8 cellular contexts compared by ENCODE assay signal in the genomic region with DNA sequence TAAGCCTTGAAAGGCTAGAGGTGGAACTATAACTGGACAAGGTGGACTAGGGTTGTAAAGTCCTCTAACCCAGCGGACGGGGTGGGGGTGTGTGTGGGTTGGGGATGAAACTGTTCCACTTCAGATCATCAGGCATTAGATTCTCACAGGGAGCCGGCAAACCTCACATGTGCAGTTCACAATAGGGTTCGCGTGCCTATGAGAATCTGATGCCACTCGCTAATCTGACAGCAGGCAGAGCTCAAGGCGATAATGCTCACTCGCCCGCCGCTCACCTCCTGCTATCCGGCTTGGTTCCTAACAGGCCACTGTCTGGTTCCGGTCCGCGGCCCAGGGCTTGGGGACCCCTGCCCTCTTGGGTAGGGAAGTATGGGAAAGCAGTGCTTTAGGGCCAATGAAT.
DNase-seq lines count a peak whose midpoint lies in the region; ATAC-seq lines count a peak whose summit lies in the region.

No MANE protein-coding gene starts in this region.

- H3K9me3 ChIP-seq in iPS-20b (ENCODE audit: insufficient read depth, low read depth, low read length), result no peaks in the 10 kb centered on the region

- H3K9ac ChIP-seq in iPS-20b (ENCODE audit: low read depth, low read length), result peak overlapping the region; percentile 89; the same call in 1 of the 2 replicates

- peaks cover 5% of the 10 kb centered on the region; the same call in 1 of the 2 replicates for H3K4me1 ChIP-seq in iPS-20b (ENCODE audit: insufficient read depth, low read length)

- no peak overlapping the region for H3K27ac ChIP-seq in iPS-20b (ENCODE audit: low read length)

- ATAC-seq in HG03095 (IDR thresholded peaks at IDR 0.05; ENCODE audit: unreplicated experiment), result no peak

- DNase-seq in ELR (ENCODE audit: low read depth) (peak; percentile 22), NCI-H2171 (lab: John Stamatoyannopoulos, UW) (peak; percentile 2), pons (ENCODE audit: low spot score) (no peak), KG1 (lab: John Stamatoyannopoulos, UW) (no peak)
- peak; percentile 37 for DNase-seq in activated naive CD4-positive, alpha-beta T cell treated with anti-CD3 and anti-CD28 coated beads, Interleukin-2, amount 50 U/mL, for 16 hours
- peak; percentile 45 for DNase-seq in stimulated activated CD8-positive, alpha-beta memory T cell treated with anti-CD3 and anti-CD28 coated beads, Interleukin-4, amount 100 ng/mL, for 48 hours

- H3K36me3 ChIP-seq in iPS-20b (ENCODE audit: insufficient read depth, low read depth, low read length), result peaks cover 54% of the 10 kb centered on the region

- H3K27me3 ChIP-seq in iPS-20b (ENCODE audit: insufficient read depth, low read length), result no peaks in the 10 kb centered on the region

- H3K4me3 ChIP-seq in iPS-20b (ENCODE audit: low read length), result peak overlapping the region; percentile 87

Comparison
In these comparisons a context has a peak if more than half of its experiments do, and no peak if none do; other contexts are left out.
1. DNase-seq: peak in ELR (single experiment), NCI-H2171 (single experiment), activated naive CD4-positive, alpha-beta T cell treated with anti-CD3 and anti-CD28 coated beads, Interleukin-2, amount 50 U/mL, for 16 hours (single experiment) and stimulated activated CD8-positive, alpha-beta memory T cell treated with anti-CD3 and anti-CD28 coated beads, Interleukin-4, amount 100 ng/mL, for 48 hours (single experiment); none in pons (single experiment) and KG1 (single experiment).